In the genomic region with DNA sequence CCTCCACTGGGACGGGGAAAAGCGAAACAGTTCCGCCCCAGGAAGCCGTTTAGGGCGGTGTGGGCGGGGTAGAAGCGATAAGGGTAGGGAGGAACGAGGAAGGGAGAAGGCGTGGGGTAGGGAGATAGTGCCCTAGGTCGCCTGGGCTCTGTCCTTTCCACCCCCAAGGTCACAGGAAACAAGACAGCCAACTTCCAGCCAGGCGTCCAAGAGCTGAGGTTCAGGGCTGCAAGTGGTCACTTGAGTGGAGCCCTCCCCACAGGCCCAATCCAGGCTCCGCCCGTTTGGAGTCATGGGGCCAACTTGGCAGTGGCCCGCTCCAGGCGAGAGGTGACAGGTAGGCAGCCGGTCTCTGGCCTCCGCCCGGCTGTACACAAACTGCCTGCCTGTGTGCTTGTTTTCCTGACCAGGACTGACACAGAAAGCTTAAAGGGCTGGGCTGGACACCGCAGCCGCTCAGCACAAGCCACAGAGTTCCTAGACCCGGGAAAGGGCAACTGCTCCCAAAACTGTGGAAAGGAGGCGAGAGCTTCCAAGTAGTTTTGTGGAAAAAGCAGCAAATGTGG, we compare ENCODE assay signal across 8 cellular contexts. TPM values are rescaled to one million over a fixed set of nuclear protein-coding genes. Genes with fewer than 3 reads are reported as not detected.
DNase-seq lines count a peak whose midpoint lies in the region; ATAC-seq, FAIRE-seq and TF ChIP-seq lines count a peak whose summit lies in the region.

A gene with protein sequence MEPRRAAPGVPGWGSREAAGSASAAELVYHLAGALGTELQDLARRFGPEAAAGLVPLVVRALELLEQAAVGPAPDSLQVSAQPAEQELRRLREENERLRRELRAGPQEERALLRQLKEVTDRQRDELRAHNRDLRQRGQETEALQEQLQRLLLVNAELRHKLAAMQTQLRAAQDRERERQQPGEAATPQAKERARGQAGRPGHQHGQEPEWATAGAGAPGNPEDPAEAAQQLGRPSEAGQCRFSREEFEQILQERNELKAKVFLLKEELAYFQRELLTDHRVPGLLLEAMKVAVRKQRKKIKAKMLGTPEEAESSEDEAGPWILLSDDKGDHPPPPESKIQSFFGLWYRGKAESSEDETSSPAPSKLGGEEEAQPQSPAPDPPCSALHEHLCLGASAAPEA (minus strand): TSS at position 23 of the 566 bp plus-strand sequence. CDS start 62 bp downstream, outside the sequence.

- H3K36me3 ChIP-seq in GM12878 (ENCODE audit: control insufficient read depth in 2 of 2, insufficient read depth in 2 of 2, low read length in 1 of 2) (peaks cover 26 to 28% of the 10 kb centered on the region in 2 experiments), sigmoid colon (peaks cover 44 to 48% (median 47%) of the 10 kb centered on the region in 4 donors)

- no peaks in the 10 kb centered on the region for H3K9me3 ChIP-seq in GM12878 (replicated peaks; ENCODE audit: control insufficient read depth, insufficient read depth, low read length)
- no peaks in the 10 kb centered on the region for H3K9me3 ChIP-seq in sigmoid colon

- peak; percentile 70 for DNase-seq in activated naive CD4-positive, alpha-beta T cell treated with anti-CD3 and anti-CD28 coated beads, Interleukin-2, amount 10 ng/mL, durations not matched to agents 7 days and 5 days
- DNase-seq in activated naive CD4-positive, alpha-beta T cell treated with anti-CD3 and anti-CD28 coated beads, Interleukin-2, amount 50 U/mL, for 16 hours, result no peak
- peak; percentile 56 for DNase-seq in NCI-H2196 treated with DMSO at 0.1 percent for 48 hours (lab: John Stamatoyannopoulos, UW; ENCODE audit: unreplicated experiment)
- no peak for DNase-seq in GM12878 (ENCODE audit: low read depth, low spot score)
- DNase-seq in sigmoid colon, result peak; percentile 91
- DNase-seq in NCI-H128 (lab: John Stamatoyannopoulos, UW; ENCODE audit: unreplicated experiment), result no peak

- H3K4me1 ChIP-seq in GM12878 (ENCODE audit: control insufficient read depth, insufficient read depth, low read length) (peaks cover 23% of the 10 kb centered on the region), sigmoid colon (peaks cover 0 to 44% (median 39%) of the 10 kb centered on the region in 4 donors)

- SMC1A ChIA-PET in GM12878 (lab: Charles Lee; ENCODE audit: uncharacterized antibody, unreplicated experiment), result interaction anchor here (0.8 to 2.5 kb wide), 3 partner anchors 15 to 76 kb away, joined by 3 to 15 read pairs (median 3); no protein-coding TSS in a partner anchor

- H3K9ac ChIP-seq in GM12878 (ENCODE audit: control insufficient read depth, insufficient read depth, low read length), result peak within 1 kb of the TSS; percentile 40

- peak within 1 kb of the TSS; percentile 49 for H2AFZ ChIP-seq in GM12878 (ENCODE audit: control insufficient read depth, low read depth, low read length)

- intact Hi-C loops in GM12878 (cut with micrococcal nuclease; ENCODE audit: unreplicated experiment) (loop anchor here (10.0 kb wide), 1 partner anchor 375 kb away; a partner anchor contains a TSS), sigmoid colon (cut with DNase I) (loop anchor here (1.0 to 5.0 kb wide), 4 partner anchors 34 to 383 kb away; a partner anchor contains a TSS)

- H3K27ac Mint-ChIP-seq in activated naive CD4-positive, alpha-beta T cell treated with anti-CD3 and anti-CD28 coated beads, Interleukin-2, amount 10 ng/mL, durations not matched to agents 7 days and 5 days, result peak within 1 kb of the TSS; percentile 81

- FAIRE-seq in GM12878 (lab: Jason Lieb, UNC), result no peak

- in situ Hi-C loops in GM12878 (cut with MboI), result no loop called here

- H3K4me1 Mint-ChIP-seq in activated naive CD4-positive, alpha-beta T cell treated with anti-CD3 and anti-CD28 coated beads, Interleukin-2, amount 10 ng/mL, durations not matched to agents 7 days and 5 days, result peaks cover 28% of the 10 kb centered on the region

- TF ChIP-seq EP300 in GM12878 (IDR thresholded peaks at IDR 0.05; ENCODE audit: borderline replicate concordance in 1 of 2, control insufficient read depth in 1 of 2, low read depth in 2 of 2, low read length in 2 of 2) (no peak), sigmoid colon (IDR thresholded peaks at IDR 0.05) (no peak)

- H3K27me3 Mint-ChIP-seq in activated naive CD4-positive, alpha-beta T cell treated with anti-CD3 and anti-CD28 coated beads, Interleukin-2, amount 10 ng/mL, durations not matched to agents 7 days and 5 days, result peaks cover 26% of the 10 kb centered on the region

- no peaks in the 10 kb centered on the region for H3K9me3 Mint-ChIP-seq in activated naive CD4-positive, alpha-beta T cell treated with anti-CD3 and anti-CD28 coated beads, Interleukin-2, amount 10 ng/mL, durations not matched to agents 7 days and 5 days

- TF ChIP-seq RAD21 in GM12878 (IDR thresholded peaks at IDR 0.05; ENCODE audit: insufficient read depth, low read depth, low read length), result no peak

- CTCF ChIA-PET in activated naive CD4-positive, alpha-beta T cell treated with anti-CD3 and anti-CD28 coated beads, Interleukin-2, amount 10 ng/mL, durations not matched to agents 7 days and 5 days (lab: Charles Lee), result interaction anchor here (0.9 to 2.7 kb wide), 7 partner anchors 10 to 84 kb away, joined by 3 to 19 read pairs (median 4); a partner anchor contains a TSS
- CTCF ChIA-PET in GM12878 (lab: Yijun Ruan, JAX), result interaction anchor here (0.7 to 2.8 kb wide), 11 partner anchors 19 to 215 kb away, joined by 3 to 25 read pairs (median 9); no protein-coding TSS in a partner anchor

- H3K4me3 Mint-ChIP-seq in activated naive CD4-positive, alpha-beta T cell treated with anti-CD3 and anti-CD28 coated beads, Interleukin-2, amount 10 ng/mL, durations not matched to agents 7 days and 5 days, result peak within 1 kb of the TSS; percentile 71

- no TSS peak for BruUV-seq in GM12878 (replicated peaks; lab: Mats Ljungman, UMichigan)

- H3K4me2 ChIP-seq in GM12878 (ENCODE audit: control insufficient read depth, insufficient read depth), result peak within 1 kb of the TSS; percentile 86

- H3K4me3 ChIP-seq in GM12878 (peak within 1 kb of the TSS; percentile 64), iPS-11a (ENCODE audit: low read depth, low read length) (peak within 1 kb of the TSS; percentile 60), sigmoid colon (peak within 1 kb of the TSS; percentile 58 to 89 (median 84))

- H3K27me3 ChIP-seq in GM12878 (replicated peaks in 1 of 2; ENCODE audit: control insufficient read depth in 2 of 2, insufficient read depth in 2 of 2, low read length in 1 of 2) (no peaks in the 10 kb centered on the region), sigmoid colon (no peaks in the 10 kb centered on the region)

- H3K27ac ChIP-seq in GM12878 (ENCODE audit: control insufficient read depth, insufficient read depth) (peak within 1 kb of the TSS; percentile 46), sigmoid colon (peak within 1 kb of the TSS; percentile 100)

- no peak for TF ChIP-seq CTCF in GM12878 (IDR thresholded peaks at IDR 0.05 in 2 of 3, conservative IDR thresholded peaks at IDR 0.05 in 1 of 3; ENCODE audit: control insufficient read depth in 2 of 3, extremely low read depth in 1 of 3, insufficient read depth in 1 of 3, low read depth in 3 of 3, low read length in 3 of 3)
- no peak for TF ChIP-seq CTCF in sigmoid colon (IDR thresholded peaks at IDR 0.05)

- peaks cover 2% of the 10 kb centered on the region for H3K79me2 ChIP-seq in GM12878 (ENCODE audit: control insufficient read depth, insufficient read depth, low read length)

- no peaks in the 10 kb centered on the region for H4K20me1 ChIP-seq in GM12878 (ENCODE audit: control insufficient read depth, insufficient read depth)

- 42% methylated on average over 22 of the region's 22 CpGs for WGBS in GM12878 (ENCODE audit: insufficient coverage, insufficient replicate concordance, low lambda C conversion rate, missing lambda C conversion rate)
- 9 to 23% methylated on average over 22 of the region's 22 CpGs for WGBS in sigmoid colon, 2 donors

- TF ChIP-seq POLR2A in GM12878 (IDR thresholded peaks at IDR 0.05; ENCODE audit: low read depth, low read length) (peak; percentile 60), sigmoid colon (IDR thresholded peaks at IDR 0.05) (peak in 1 of 2 donors; percentile 29)

- peaks cover 33% of the 10 kb centered on the region for H3K36me3 Mint-ChIP-seq in activated naive CD4-positive, alpha-beta T cell treated with anti-CD3 and anti-CD28 coated beads, Interleukin-2, amount 10 ng/mL, durations not matched to agents 7 days and 5 days

- ATAC-seq in GM12878, result peak; percentile 9
- ATAC-seq in GM18511 (IDR thresholded peaks at IDR 0.05; ENCODE audit: unreplicated experiment), result no peak

- POLR2A ChIA-PET in GM12878 (lab: Charles Lee), result interaction anchor here (0.6 to 2.3 kb wide), 9 partner anchors 13 to 285 kb away, joined by 3 to 13 read pairs (median 3); a partner anchor contains a TSS

- RAD21 ChIA-PET in GM12878 (lab: Charles Lee; ENCODE audit: unreplicated experiment), result interaction anchor here (1.1 to 2.7 kb wide), 9 partner anchors 20 to 133 kb away, joined by 3 to 28 read pairs (median 4); a partner anchor contains a TSS

TF ChIP-seq in GM12878, 131 proteins besides CTCF, POLR2A, EP300 and RAD21:
- TF ChIP-seq ZBED1 (IDR thresholded peaks at IDR 0.05; ENCODE audit: borderline replicate concordance) (0 out of 2 replicates have a peak, but pooled peaks have one; percentile 5), MXI1 (IDR thresholded peaks at IDR 0.05; ENCODE audit: low read depth, low read length) (no peak), MTA3 (IDR thresholded peaks at IDR 0.05; ENCODE audit: borderline replicate concordance, low read length) (peak; percentile 69; the same call in 1 of the 2 replicates)

RNA-seq across cellular contexts. Expression of the gene that starts here (rescaled TPM):
- total RNA-seq in GM12878 (2013; cell fraction: nucleolus; rRNA removed), result 2.9 and 5.4 TPM in 2 replicates
- total RNA-seq in GM12878 (2014; rRNA removed) (5.3 and 6.0 TPM in 2 replicates), GM12878 (2014; rRNA removed; fragmentation: Illumina TruSeq; extraction: Trizol) (2.4 and 3.3 TPM in 2 replicates), GM12878 (2021) (3.5 and 4.2 TPM in 2 replicates), sigmoid colon (10 to 100 TPM; 13.6 to 33.0 (median 19.0) TPM)
- polyA plus RNA-seq in GM12878 (2011; ENCODE audit: low read depth), result 0.72 TPM
- polyA plus RNA-seq in GM12878 (2011; rRNA removed) (1.2 and 2.0 TPM in 2 replicates), GM12878 (2014; fragmentation: Illumina TruSeq; extraction: Trizol) (0.79 and 2.6 TPM in 2 replicates), GM12878 (2014; fragmentation: Nextera tagmentation; extraction: Ambion mirVana) (under 1 TPM in 1 of 2 experiments, not detected in 1; 0.60 TPM), GM12878 (2014; rRNA removed) (6.1 and 8.1 TPM in 2 replicates), GM12878 (2016; fragmentation: Nextera tagmentation; extraction: Ambion mirVana) (1 to 10 TPM; 2.2 to 3.5 TPM), sigmoid colon (10 to 100 TPM; 28.5 to 40.5 (median 37.8) TPM)
- 2.3 and 2.8 TPM in 2 replicates for polyA plus RNA-seq in GM12878 (2011; cell fraction: cytosol; rRNA removed)
- polyA plus RNA-seq in GM12878 (2011; cell fraction: nucleus; rRNA removed), result 5.5 and 7.1 TPM in 2 replicates
- polyA plus RNA-seq in GM12878 (2012), result 2.0 and 2.2 TPM in 2 replicates
- polyA minus RNA-seq in GM12878 (2011; rRNA and poly(A)+ RNA removed), result 0.80 and 0.88 TPM in 2 replicates
- 1.4 and 2.0 TPM in 2 replicates for polyA minus RNA-seq in GM12878 (2011; cell fraction: cytosol; rRNA and poly(A)+ RNA removed)
- polyA minus RNA-seq in GM12878 (2011; cell fraction: nucleus; rRNA and poly(A)+ RNA removed), result 1.5 and 3.4 TPM in 2 replicates

Comparison
In these comparisons a context has a peak if more than half of its experiments do, and no peak if none do; other contexts are left out.
1. DNase-seq: peak in activated naive CD4-positive, alpha-beta T cell treated with anti-CD3 and anti-CD28 coated beads, Interleukin-2, amount 10 ng/mL, durations not matched to agents 7 days and 5 days (single experiment), NCI-H2196 treated with DMSO at 0.1 percent for 48 hours (single experiment) and sigmoid colon (single experiment); none in activated naive CD4-positive, alpha-beta T cell treated with anti-CD3 and anti-CD28 coated beads, Interleukin-2, amount 50 U/mL, for 16 hours (single experiment), GM12878 (single experiment) and NCI-H128 (single experiment).
2. Peak in every context shown above with its lines, with median percentiles within 50 percentile points of each other: H3K4me3 ChIP-seq.